In the genomic region with DNA sequence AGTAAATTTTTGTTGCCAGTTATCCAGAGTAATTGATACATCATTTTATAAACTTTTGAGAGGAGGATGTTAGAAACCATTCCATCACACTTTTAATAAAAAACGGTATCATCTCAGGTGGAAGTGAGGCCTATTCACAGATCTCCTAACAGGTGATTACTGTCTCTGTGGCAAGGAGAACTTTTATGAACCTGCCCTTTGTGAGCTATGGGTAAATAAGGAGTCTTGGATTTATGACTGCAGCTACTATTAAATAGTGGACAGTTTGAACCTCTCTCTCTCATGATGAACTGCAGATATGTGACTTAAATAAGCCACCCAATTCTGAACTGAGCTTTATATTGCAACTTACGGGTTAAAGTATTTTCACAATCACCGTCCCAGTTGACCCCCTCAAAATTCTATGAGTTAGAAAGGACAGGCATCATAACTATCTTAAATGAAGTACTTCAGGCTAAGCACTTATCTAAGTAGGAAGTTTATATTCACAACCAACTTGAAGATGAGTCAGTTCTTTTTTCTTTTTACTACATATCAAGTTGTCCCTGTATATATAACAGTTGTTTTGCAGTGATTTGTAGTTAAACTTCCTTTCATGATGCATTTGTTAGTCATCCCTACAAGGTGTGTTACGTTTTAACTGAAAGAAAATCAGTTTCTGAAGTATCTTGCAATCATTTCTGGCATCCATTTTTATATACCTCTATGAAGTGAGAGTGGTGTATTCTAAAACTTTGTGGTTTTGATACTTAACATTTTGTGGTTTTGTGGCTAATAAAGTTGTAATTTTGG, we compare ENCODE assay signal across 13 cellular contexts. TPM values are rescaled to one million over a fixed set of nuclear protein-coding genes. Genes with fewer than 3 reads are reported as not detected.
A peak's percentile ranks its signal among the peaks of the same experiment; 100 is the strongest.
DNase-seq lines count a peak whose midpoint lies in the region; ATAC-seq, FAIRE-seq and TF ChIP-seq lines count a peak whose summit lies in the region.
"Had no signal": no experiment of that assay in that cellular context is flagged by ENCODE, and none has a peak within 500 bp of the region (broad histone marks: within the 10 kb centered on the region; RNA-seq: fewer than 3 reads in every experiment).

No MANE protein-coding gene starts in this region.

- peak overlapping the region; percentile 43 for H3K4me2 ChIP-seq in astrocyte (ENCODE audit: low read length)

- H3K4me1 ChIP-seq in astrocyte (ENCODE audit: insufficient read depth, low read length) (peaks cover 14% of the 10 kb centered on the region), SJCRH30 (no peaks in the 10 kb centered on the region)

- TF ChIP-seq CTCF in astrocyte (IDR thresholded peaks at IDR 0.05; ENCODE audit: insufficient read depth, low read depth, low read length) = no peak

- H3K9me3 ChIP-seq in astrocyte (ENCODE audit: insufficient read depth, low read depth, low read length) = no peaks in the 10 kb centered on the region
- no peaks in the 10 kb centered on the region for H3K9me3 ChIP-seq in SJCRH30 (replicated peaks)

- H3K27me3 ChIP-seq in astrocyte (ENCODE audit: insufficient read depth, low read length) (no peaks in the 10 kb centered on the region), SJCRH30 (no peaks in the 10 kb centered on the region)

- DNase-seq in Daoy (ENCODE audit: low read depth) = peak; percentile 7
- peak; percentile 7 for DNase-seq in HTR-8/SVneo (ENCODE audit: insufficient read length, low spot score)
- DNase-seq in astrocyte (ENCODE audit: low read depth) = peak; percentile 83
- DNase-seq in kidney tubule cell (ENCODE audit: low spot score) = peak; percentile 68
- no peak for DNase-seq in NAMALWA (ENCODE audit: low spot score)
- DNase-seq in NCI-H1417 (lab: John Stamatoyannopoulos, UW) = no peak
- no peak for DNase-seq in SJCRH30
- DNase-seq: activated gamma-delta T cell treated with Interleukin-2 at 50 U/mL for 16 hours, cortex of kidney, DMS53, NCI-H2171 had no signal

- ATAC-seq in HG03196 (IDR thresholded peaks at IDR 0.05; ENCODE audit: unreplicated experiment) = no peak

- peaks cover 89% of the 10 kb centered on the region for H4K20me1 ChIP-seq in astrocyte (ENCODE audit: insufficient read depth, low read length)

- H3K79me2 ChIP-seq in astrocyte (ENCODE audit: insufficient read depth, low read length) = peaks cover 59% of the 10 kb centered on the region

- H3K4me3 Mint-ChIP-seq in astrocyte (ENCODE audit: unreplicated experiment) = no peak overlapping the region

- H3K27me3 Mint-ChIP-seq in astrocyte (ENCODE audit: low read depth, unreplicated experiment) = no peaks in the 10 kb centered on the region

- H2AFZ ChIP-seq in astrocyte (ENCODE audit: low read depth, low read length) = no peak overlapping the region

- H3K27ac Mint-ChIP-seq in astrocyte (ENCODE audit: unreplicated experiment) = no peak overlapping the region

- FAIRE-seq in HTR-8/SVneo (lab: Jason Lieb, UNC) = no peak
- FAIRE-seq in astrocyte (lab: Jason Lieb, UNC) = no peak
- FAIRE-seq: urothelium cell line had no signal

- H3K36me3 Mint-ChIP-seq in astrocyte (ENCODE audit: low read depth, unreplicated experiment) = no peaks in the 10 kb centered on the region

- no peaks in the 10 kb centered on the region for H3K9me3 Mint-ChIP-seq in astrocyte (ENCODE audit: unreplicated experiment)

- H3K27ac ChIP-seq in astrocyte (ENCODE audit: low read depth, low read length) (peak overlapping the region; percentile 24), SJCRH30 (no peak overlapping the region)

- H3K4me1 Mint-ChIP-seq in astrocyte (ENCODE audit: low read depth, unreplicated experiment) = peaks cover 16% of the 10 kb centered on the region

- H3K4me3 ChIP-seq in astrocyte (ENCODE audit: insufficient read depth, low read depth, low read length) = no peak overlapping the region
- no peak overlapping the region for H3K4me3 ChIP-seq in SJCRH30

- H3K36me3 ChIP-seq in astrocyte (ENCODE audit: insufficient read depth, low read length) (no peaks in the 10 kb centered on the region), SJCRH30 (no peaks in the 10 kb centered on the region)

- H3K9ac ChIP-seq in astrocyte (ENCODE audit: low read length) = no peak overlapping the region

RNA-seq across cellular contexts. Expression of a gene that starts 45.9 kb away (rescaled TPM):
- total RNA-seq in Daoy (2014; rRNA removed; shearing (Covaris generic)) = 67.9 and 102 TPM in 2 replicates
- total RNA-seq in astrocyte = 65.6 and 70.0 TPM in 2 replicates
- 118 and 123 TPM in 2 replicates for total RNA-seq in SJCRH30 (2014; rRNA removed; shearing (Covaris generic))

RNA-seq across cellular contexts. Expression of a gene that starts 47.4 kb away (rescaled TPM):
- total RNA-seq in Daoy (2014; rRNA removed; shearing (Covaris generic)) = 17.7 and 22.4 TPM in 2 replicates
- total RNA-seq in astrocyte = 21.9 and 24.9 TPM in 2 replicates
- 19.0 and 20.6 TPM in 2 replicates for total RNA-seq in SJCRH30 (2014; rRNA removed; shearing (Covaris generic))

Comparison
In these comparisons a context has a peak if more than half of its experiments do, and no peak if none do; other contexts are left out.
1. DNase-seq: peak in Daoy (single experiment), HTR-8/SVneo (single experiment), astrocyte (single experiment) and kidney tubule cell (single experiment); none in NAMALWA (single experiment), NCI-H1417 (0 of 3) and SJCRH30 (0 of 2).